8 cellular contexts compared by ENCODE assay signal in genomic region chr11:77126861-77127673, GRCh38. TPM values are rescaled to one million over a fixed set of nuclear protein-coding genes. Genes with fewer than 3 reads are reported as not detected.
DNase-seq lines count a peak whose midpoint lies in the region; ATAC-seq and TF ChIP-seq lines count a peak whose summit lies in the region.

No MANE protein-coding gene starts in this region.

- no peaks in the 10 kb centered on the region for H3K36me3 Mint-ChIP-seq in dendritic cell treated with granulocyte-macrophage colony-stimulating factor and Interleukin-4, amounts not matched to agents 40 ng/mL and 50 ng/mL, for 4 days (ENCODE audit: low read depth)

- peak overlapping the region; percentile 68 for H3K4me3 Mint-ChIP-seq in dendritic cell treated with granulocyte-macrophage colony-stimulating factor and Interleukin-4, amounts not matched to agents 40 ng/mL and 50 ng/mL, for 4 days

- intact Hi-C loops in dendritic cell treated with granulocyte-macrophage colony-stimulating factor and Interleukin-4, amounts not matched to agents 40 ng/mL and 50 ng/mL, for 4 days (cut with micrococcal nuclease) = loop anchor here (1.0 to 10.0 kb wide), 2 partner anchors 61 to 418 kb away; no protein-coding TSS in a partner anchor
- intact Hi-C loops in lower lobe of right lung (cut with DNase I) = no loop called here

- no peak overlapping the region for H3K27ac Mint-ChIP-seq in dendritic cell treated with granulocyte-macrophage colony-stimulating factor and Interleukin-4, amounts not matched to agents 40 ng/mL and 50 ng/mL, for 4 days

- H3K4me1 Mint-ChIP-seq in dendritic cell treated with granulocyte-macrophage colony-stimulating factor and Interleukin-4, amounts not matched to agents 40 ng/mL and 50 ng/mL, for 4 days (ENCODE audit: low read depth) = peaks cover 13% of the 10 kb centered on the region

- peaks cover 24% of the 10 kb centered on the region for H3K4me1 ChIP-seq in lower lobe of right lung

- DNase-seq in NCI-H1694 treated with DMSO at 0.1 percent for 48 hours (lab: John Stamatoyannopoulos, UW) (peak; percentile 23), NCI-H1694 (lab: John Stamatoyannopoulos, UW) (no peak), MV-4-11 (lab: John Stamatoyannopoulos, UW) (peak; percentile 31), lower lobe of right lung (peak; percentile 62), GF-D8 (lab: John Stamatoyannopoulos, UW) (no peak)
- DNase-seq in activated CD4-positive, alpha-beta T cell treated with anti-CD3 and anti-CD28 coated beads for 48 hours = peak; percentile 66
- DNase-seq in stimulated activated CD4-positive, alpha-beta T cell treated with anti-CD3 and anti-CD28 coated beads, TNF-alpha, amount 100 ng/mL, for 1 hour (ENCODE audit: low read depth in 3 of 3, low spot score in 1 of 3) = peak in 2 of 3 donors; percentile 26 to 52

- no peaks in the 10 kb centered on the region for H3K9me3 ChIP-seq in lower lobe of right lung

- no peaks in the 10 kb centered on the region for H3K9me3 Mint-ChIP-seq in dendritic cell treated with granulocyte-macrophage colony-stimulating factor and Interleukin-4, amounts not matched to agents 40 ng/mL and 50 ng/mL, for 4 days

- ATAC-seq in lower lobe of right lung = peak; percentile 74 to 83

- peak overlapping the region; percentile 53 for H3K4me3 ChIP-seq in lower lobe of right lung

- H3K36me3 ChIP-seq in lower lobe of right lung = no peaks in the 10 kb centered on the region

- peaks cover 4% of the 10 kb centered on the region for H3K27me3 ChIP-seq in lower lobe of right lung (ENCODE audit: low read depth)

- H3K27me3 Mint-ChIP-seq in dendritic cell treated with granulocyte-macrophage colony-stimulating factor and Interleukin-4, amounts not matched to agents 40 ng/mL and 50 ng/mL, for 4 days = peaks cover 21% of the 10 kb centered on the region

- TF ChIP-seq CTCF in lower lobe of right lung (IDR thresholded peaks at IDR 0.05) = peak; percentile 98

- H3K27ac ChIP-seq in lower lobe of right lung = no peak overlapping the region

RNA-seq across cellular contexts. Expression of gene MYO7A, which starts 1.0 kb away (rescaled TPM):
- total RNA-seq in lower lobe of right lung = 5.5 TPM

RNA-seq across cellular contexts. Expression of gene OMP, which starts 24.4 kb away (rescaled TPM):
- not detected for total RNA-seq in lower lobe of right lung

Comparison
In these comparisons a context has a peak if more than half of its experiments do, and no peak if none do; other contexts are left out.
1. DNase-seq: peak in NCI-H1694 treated with DMSO at 0.1 percent for 48 hours (single experiment), MV-4-11 (single experiment), activated CD4-positive, alpha-beta T cell treated with anti-CD3 and anti-CD28 coated beads for 48 hours (single experiment), lower lobe of right lung (single experiment) and stimulated activated CD4-positive, alpha-beta T cell treated with anti-CD3 and anti-CD28 coated beads, TNF-alpha, amount 100 ng/mL, for 1 hour (2 of 3); none in NCI-H1694 (single experiment) and GF-D8 (single experiment).